In genomic region chr4:87579478-87579877, GRCh38 we compare ENCODE assay signal across 2 cellular contexts.
TF ChIP-seq lines count a peak whose summit lies in the region.

No MANE protein-coding gene starts in this region.

TF ChIP-seq in HepG2, 621 proteins besides CTCF, POLR2A, EP300 and RAD21:
- peak; percentile 68; the same call in 1 of the 2 replicates for TF ChIP-seq MAFF (IDR thresholded peaks at IDR 0.05; ENCODE audit: low read depth, low read length)
- TF ChIP-seq, protein P1, sequence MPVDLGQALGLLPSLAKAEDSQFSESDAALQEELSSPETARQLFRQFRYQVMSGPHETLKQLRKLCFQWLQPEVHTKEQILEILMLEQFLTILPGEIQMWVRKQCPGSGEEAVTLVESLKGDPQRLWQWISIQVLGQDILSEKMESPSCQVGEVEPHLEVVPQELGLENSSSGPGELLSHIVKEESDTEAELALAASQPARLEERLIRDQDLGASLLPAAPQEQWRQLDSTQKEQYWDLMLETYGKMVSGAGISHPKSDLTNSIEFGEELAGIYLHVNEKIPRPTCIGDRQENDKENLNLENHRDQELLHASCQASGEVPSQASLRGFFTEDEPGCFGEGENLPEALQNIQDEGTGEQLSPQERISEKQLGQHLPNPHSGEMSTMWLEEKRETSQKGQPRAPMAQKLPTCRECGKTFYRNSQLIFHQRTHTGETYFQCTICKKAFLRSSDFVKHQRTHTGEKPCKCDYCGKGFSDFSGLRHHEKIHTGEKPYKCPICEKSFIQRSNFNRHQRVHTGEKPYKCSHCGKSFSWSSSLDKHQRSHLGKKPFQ (CRISPR knock-in tag; IDR thresholded peaks at IDR 0.05; ENCODE audit: insufficient replicate concordance) = no peak
- no peak for TF ChIP-seq ZNF746 (CRISPR knock-in tag; IDR thresholded peaks at IDR 0.05)
- no peak for TF ChIP-seq ZNF414 (CRISPR knock-in tag; IDR thresholded peaks at IDR 0.05)
- peak; percentile 72 to 86 for TF ChIP-seq MAFK (conservative IDR thresholded peaks at IDR 0.05 in 1 of 2, IDR thresholded peaks at IDR 0.05 in 1 of 2; ENCODE audit: low read length in 2 of 2)

TF ChIP-seq in K562, 482 proteins besides CTCF, POLR2A, EP300 and RAD21:
- peak; percentile 60 for TF ChIP-seq MAFG (tag; conservative IDR thresholded peaks at IDR 0.05)
- TF ChIP-seq ARNT (IDR thresholded peaks at IDR 0.05) = no peak
- TF ChIP-seq C11orf30 (IDR thresholded peaks at IDR 0.05; ENCODE audit: low read depth) = peak; percentile 54
- TF ChIP-seq EHMT2 (IDR thresholded peaks at IDR 0.05) = no peak
- TF ChIP-seq KLF16 (IDR thresholded peaks at IDR 0.05) = no peak
- TF ChIP-seq TBP (optimal IDR thresholded peaks at IDR 0.05; ENCODE audit: low read depth, low read length) = no peak
- peak; percentile 40; the same call in 1 of the 2 replicates for TF ChIP-seq MAFK (IDR thresholded peaks at IDR 0.05; ENCODE audit: low read length)
- TF ChIP-seq ZNF316 (IDR thresholded peaks at IDR 0.05) = peak; percentile 77
- no peak for TF ChIP-seq ZNF695 (CRISPR knock-in tag; IDR thresholded peaks at IDR 0.05)
- TF ChIP-seq YY1 (IDR thresholded peaks at IDR 0.05; ENCODE audit: borderline replicate concordance in 1 of 3, control insufficient read depth in 1 of 3, extremely low read depth in 1 of 3, insufficient read depth in 3 of 3, insufficient read length in 1 of 3, insufficient replicate concordance in 2 of 3, low read depth in 1 of 3, low read length in 2 of 3) = no peak
- no peak for TF ChIP-seq LEF1 (IDR thresholded peaks at IDR 0.05)
